ENCODE assay signal across 1 cellular context in genomic region chr2:127454595-127455565, GRCh38.
TF ChIP-seq lines count a peak whose summit lies in the region.

No MANE protein-coding gene starts in this region.

TF ChIP-seq in A549, 52 proteins besides CTCF, POLR2A, EP300 and RAD21 (continued from another document):
- TF ChIP-seq HMGXB4 (CRISPR knock-in tag; IDR thresholded peaks at IDR 0.05; ENCODE audit: borderline replicate concordance) (no peak), HOXB13 (CRISPR knock-in tag; IDR thresholded peaks at IDR 0.05; ENCODE audit: low read depth) (no peak), EHF (CRISPR knock-in tag; IDR thresholded peaks at IDR 0.05) (no peak), REST (IDR thresholded peaks at IDR 0.05) (no peak)
